In the genomic region with DNA sequence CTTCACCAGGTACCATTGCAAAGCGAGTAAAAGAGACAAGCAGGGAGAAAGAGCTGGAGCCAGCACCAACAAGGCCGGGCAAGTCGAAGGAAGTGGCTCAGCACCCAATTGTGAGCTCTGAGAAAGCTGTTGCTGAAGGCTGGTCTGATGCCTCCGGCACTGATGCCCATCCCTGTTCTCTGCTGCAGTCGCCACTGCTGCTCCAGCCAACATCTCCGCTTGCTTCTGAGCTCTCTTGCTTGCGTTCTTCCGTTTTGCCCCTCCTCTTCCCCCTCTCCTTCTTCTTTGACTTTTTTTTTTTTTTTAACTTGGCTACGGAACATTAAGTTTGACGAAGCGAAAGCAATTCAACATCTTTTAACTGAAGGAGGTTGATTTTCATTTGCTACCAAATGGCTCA, we compare ENCODE assay signal across 15 cellular contexts.
DNase-seq lines count a peak whose midpoint lies in the region; ATAC-seq and TF ChIP-seq lines count a peak whose summit lies in the region.
"Had no signal": no experiment of that assay in that cellular context is flagged by ENCODE, and none has a peak within 500 bp of the region (broad histone marks: within the 10 kb centered on the region; RNA-seq: fewer than 3 reads in every experiment).

No MANE protein-coding gene starts in this region.

- H3K27ac ChIP-seq in ACC112 (ENCODE audit: low read depth, low read length): no peak overlapping the region
- no peak overlapping the region for H3K27ac ChIP-seq in neuronal stem cell (replicated peaks; ENCODE audit: low read length)
- H3K27ac ChIP-seq: VCaP had no signal

- no peak overlapping the region for H3K14ac ChIP-seq in neuronal stem cell (ENCODE audit: low read length)

- H3K18ac ChIP-seq in neuronal stem cell (ENCODE audit: low read length): peak overlapping the region; percentile 80

- ATAC-seq in HG03378 (IDR thresholded peaks at IDR 0.05; ENCODE audit: unreplicated experiment): no peak
- ATAC-seq in GM19351 (IDR thresholded peaks at IDR 0.05; ENCODE audit: unreplicated experiment): no peak
- no peak for ATAC-seq in GM18517 (IDR thresholded peaks at IDR 0.05; ENCODE audit: unreplicated experiment)
- ATAC-seq: HepG2 had no signal

- no peak overlapping the region for H4K8ac ChIP-seq in neuronal stem cell (ENCODE audit: low read depth, low read length)

- H2BK5ac ChIP-seq in neuronal stem cell (ENCODE audit: low read length): no peak overlapping the region

- H3K27me3 ChIP-seq in ACC112 (ENCODE audit: insufficient read depth, low read length) (no peaks in the 10 kb centered on the region), neuronal stem cell (ENCODE audit: control insufficient read depth in 3 of 3, insufficient read depth in 3 of 3, low read depth in 1 of 3, low read length in 3 of 3) (no peaks in the 10 kb centered on the region)

- H3K36me3 ChIP-seq in ACC112 (ENCODE audit: insufficient read depth, low read length) (no peaks in the 10 kb centered on the region), neuronal stem cell (replicated peaks in 1 of 2; ENCODE audit: control insufficient read depth in 2 of 2, insufficient read depth in 2 of 2, low read length in 2 of 2) (no peaks in the 10 kb centered on the region)

- no peak overlapping the region for H2AK5ac ChIP-seq in neuronal stem cell (ENCODE audit: low read depth, low read length)

- H3K79me1 ChIP-seq in neuronal stem cell (ENCODE audit: low read depth, low read length): no peaks in the 10 kb centered on the region

- DNase-seq in RPMI7951 (ENCODE audit: low read depth) (peak; percentile 47), epithelial cell of esophagus (ENCODE audit: low read depth) (peak; percentile 93), neuronal stem cell (ENCODE audit: low spot score) (no peak), COR-L47 (lab: John Stamatoyannopoulos, UW) (no peak)
- DNase-seq: activated naive CD4-positive, alpha-beta T cell treated with anti-CD3 and anti-CD28 coated beads, Interleukin-2, amount 50 U/mL, for 16 hours; NCI-H2171; NK-92 treated with Interleukin-12 subunit alpha and Interleukin-12 subunit beta, amount 100 ng/mL, for 24 hours; stimulated activated CD4-positive, alpha-beta T cell treated with anti-CD3 and anti-CD28 coated beads, Interleukin-12 subunit alpha, Interleukin-12 subunit beta, amount 100 ng/mL, for 4 hours had no signal

- TF ChIP-seq CTCF in epithelial cell of esophagus (IDR thresholded peaks at IDR 0.05; ENCODE audit: insufficient read depth, low read depth, low read length, missing control alignments): no peak

- no peak overlapping the region for H4K91ac ChIP-seq in neuronal stem cell (ENCODE audit: low read depth, low read length, poor library complexity)

- no peak overlapping the region for H3K23ac ChIP-seq in neuronal stem cell (ENCODE audit: low read depth, low read length, poor library complexity)

- no CpG with 5 or more reads among the region's 11 CpGs for WGBS in neuronal stem cell (ENCODE audit: extremely low coverage in 2 of 2, insufficient read length in 2 of 2, insufficient replicate concordance in 1 of 2), 2 donors

- H3K4me1 ChIP-seq in ACC112 (ENCODE audit: control insufficient read depth, insufficient read depth, low read length, unreplicated experiment) (no peaks in the 10 kb centered on the region), neuronal stem cell (ENCODE audit: control insufficient read depth in 2 of 2, insufficient read depth in 1 of 2, low read depth in 1 of 2, low read length in 2 of 2) (peaks cover 8% of the 10 kb centered on the region in 2 donors)

- H3K9me3 ChIP-seq in neuronal stem cell (replicated peaks in 1 of 2; ENCODE audit: control insufficient read depth in 2 of 2, insufficient read depth in 1 of 2, low read depth in 1 of 2, low read length in 2 of 2): no peaks in the 10 kb centered on the region

- no peaks in the 10 kb centered on the region for H3K79me2 ChIP-seq in ACC112 (ENCODE audit: control insufficient read depth, insufficient read depth, low read length, unreplicated experiment)

- H3K9ac ChIP-seq in neuronal stem cell (ENCODE audit: low read depth, low read length, poor library complexity): no peak overlapping the region

- no peak overlapping the region for H2BK12ac ChIP-seq in neuronal stem cell (ENCODE audit: low read length)

- no peak overlapping the region for H3K4me2 ChIP-seq in neuronal stem cell (ENCODE audit: insufficient read depth, low read length, poor library complexity, severe bottlenecking)

- H2BK120ac ChIP-seq in neuronal stem cell (ENCODE audit: low read depth, low read length): no peak overlapping the region

- no peak overlapping the region for H3K4ac ChIP-seq in neuronal stem cell (ENCODE audit: low read length)

- H2AFZ ChIP-seq in ACC112 (ENCODE audit: low read length, unreplicated experiment) (no peak overlapping the region), neuronal stem cell (ENCODE audit: low read length) (no peak overlapping the region)

- H3K4me3 ChIP-seq in ACC112 (ENCODE audit: low read depth, low read length) (peak overlapping the region; percentile 21), epithelial cell of esophagus (ENCODE audit: low read length) (peak overlapping the region; percentile 27), neuronal stem cell (ENCODE audit: low read length in 2 of 2) (peak overlapping the region in 1 of 2 donors; percentile 65)
- H3K4me3 ChIP-seq: lung had no signal

- H2BK15ac ChIP-seq in neuronal stem cell (ENCODE audit: low read length): no peak overlapping the region

Comparison
In these comparisons a context has a peak if more than half of its experiments do, and no peak if none do; other contexts are left out.
1. DNase-seq: peak in RPMI7951 (single experiment) and epithelial cell of esophagus (single experiment); none in neuronal stem cell (single experiment) and COR-L47 (single experiment).